ENCODE assay signal across 9 cellular contexts in the genomic region with DNA sequence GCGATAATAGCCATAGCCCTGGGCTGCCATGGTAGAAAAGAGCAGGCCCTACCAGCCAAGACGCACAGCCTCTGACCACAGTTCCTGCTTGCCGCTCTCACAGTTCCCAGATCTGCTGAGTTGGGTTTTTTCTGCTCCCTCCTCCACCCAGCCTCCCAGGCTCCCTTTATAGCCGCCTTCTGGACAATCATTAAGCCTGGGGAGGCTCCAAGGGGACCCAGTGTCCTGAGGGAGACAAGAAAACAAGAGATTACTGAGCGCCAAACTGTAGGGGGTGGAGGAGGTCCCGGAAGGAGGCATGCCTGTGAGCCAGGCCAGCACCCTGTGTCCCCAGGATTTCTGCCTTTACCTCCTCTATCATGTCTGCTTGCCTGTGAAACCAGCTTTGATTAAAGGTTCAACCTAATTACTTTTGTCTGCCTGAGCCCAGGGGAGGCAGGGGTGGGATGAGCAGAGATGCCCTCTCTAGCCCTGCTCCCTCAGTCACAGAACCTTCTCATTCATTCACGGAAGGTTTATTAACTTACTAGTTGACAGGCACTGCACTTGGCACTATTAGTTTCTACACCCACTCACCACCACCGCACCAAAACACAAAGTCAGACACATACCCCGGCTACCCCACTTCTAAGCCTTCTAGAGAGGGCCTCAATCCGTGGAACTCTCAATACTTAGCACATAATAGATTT. TPM values are rescaled to one million over a fixed set of nuclear protein-coding genes. Genes with fewer than 3 reads are reported as not detected.
DNase-seq lines count a peak whose midpoint lies in the region; ATAC-seq and TF ChIP-seq lines count a peak whose summit lies in the region.
"Had no signal": no experiment of that assay in that cellular context is flagged by ENCODE, and none has a peak within 500 bp of the region (broad histone marks: within the 10 kb centered on the region; RNA-seq: fewer than 3 reads in every experiment).

No MANE protein-coding gene starts in this region.

- 40% methylated on average over 10 of the region's 10 CpGs for WGBS in ectodermal cell, 2 experiments

- H3K9me3 ChIP-seq in T-helper 17 cell (ENCODE audit: control insufficient read depth, low read length, poor library complexity, severe bottlenecking) (no peaks in the 10 kb centered on the region), ectodermal cell (ENCODE audit: control insufficient read depth, low read length) (no peaks in the 10 kb centered on the region), tibial artery (no peaks in the 10 kb centered on the region)
- H3K9me3 ChIP-seq: SJSA1 had no signal

- H3K9me3 Mint-ChIP-seq in naive B cell: no peaks in the 10 kb centered on the region

- H3K27ac Mint-ChIP-seq in T-helper 17 cell: peak overlapping the region; percentile 87
- peak overlapping the region in 5 of 6 donors; percentile 40 to 93 (median 65) for H3K27ac Mint-ChIP-seq in naive B cell

- H3K27me3 Mint-ChIP-seq in T-helper 17 cell (no peaks in the 10 kb centered on the region), naive B cell (no peaks in the 10 kb centered on the region)

- peak overlapping the region; percentile 99 for H3K4me3 ChIP-seq in GM12865 (ENCODE audit: low read depth, low read length)
- peak overlapping the region; percentile 60 for H3K4me3 ChIP-seq in ectodermal cell (ENCODE audit: insufficient read depth, low read depth, low read length)
- H3K4me3 ChIP-seq in tibial artery: peak overlapping the region; percentile 74 to 91

- H3K36me3 Mint-ChIP-seq in T-helper 17 cell (ENCODE audit: low read depth) (peaks cover 5% of the 10 kb centered on the region), naive B cell (no peaks in the 10 kb centered on the region)

- H3K4me1 Mint-ChIP-seq in T-helper 17 cell: peaks cover 31% of the 10 kb centered on the region
- H3K4me1 Mint-ChIP-seq in naive B cell: peaks cover 13 to 22% (median 21%) of the 10 kb centered on the region in 3 donors

- H3K27ac ChIP-seq in ectodermal cell (ENCODE audit: insufficient read depth, low read depth, low read length, poor library complexity, severe bottlenecking): no peak overlapping the region
- peak overlapping the region; percentile 78 to 80 for H3K27ac ChIP-seq in tibial artery
- H3K27ac ChIP-seq: SJSA1 had no signal

- peaks cover 16% of the 10 kb centered on the region for H3K4me1 ChIP-seq in ectodermal cell (ENCODE audit: control insufficient read depth, insufficient read depth, low read length)
- peaks cover 0 to 25% (median 10%) of the 10 kb centered on the region in 4 donors for H3K4me1 ChIP-seq in tibial artery

- ATAC-seq in HG02759 (IDR thresholded peaks at IDR 0.05; ENCODE audit: unreplicated experiment) (peak; percentile 21), T-helper 17 cell (no peak), naive B cell (ENCODE audit: low read depth in 2 of 2) (no peak)

- H3K36me3 ChIP-seq in ectodermal cell (ENCODE audit: control insufficient read depth, insufficient read depth, low read length) (peaks cover 8% of the 10 kb centered on the region), tibial artery (peaks cover 0 to 34% (median 5%) of the 10 kb centered on the region in 3 donors)

- TF ChIP-seq CTCF in GM12865 (IDR thresholded peaks at IDR 0.05; ENCODE audit: insufficient read depth, low read depth, low read length, missing control alignments) (no peak), tibial artery (IDR thresholded peaks at IDR 0.05) (no peak)

- peak overlapping the region; percentile 89 for H3K4me3 Mint-ChIP-seq in T-helper 17 cell
- H3K4me3 Mint-ChIP-seq in naive B cell: peak overlapping the region; percentile 72 to 98 (median 90)

- DNase-seq in GM12865 (ENCODE audit: low read depth) (peak; percentile 28), T-helper 17 cell (no peak), naive B cell (no peak), tibial artery (peak in 1 of 2 donors; percentile 34), hippocampal formation (lab: John Stamatoyannopoulos, UW) (no peak), DMS 273 treated with DMSO at 0.1 percent for 48 hours (lab: John Stamatoyannopoulos, UW) (no peak)

- intact Hi-C loops in tibial artery (cut with DNase I; ENCODE audit: low total_unique reads): no loop called here

- H3K27me3 ChIP-seq in ectodermal cell (ENCODE audit: control insufficient read depth, insufficient read depth, low read length, poor library complexity, severe bottlenecking) (no peaks in the 10 kb centered on the region), tibial artery (no peaks in the 10 kb centered on the region)
- H3K27me3 ChIP-seq: SJSA1 had no signal

RNA-seq across cellular contexts. Expression of a gene that starts 1.2 kb away (rescaled TPM):
- 10 to 100 TPM in 1 of 2 donors, 1 to 10 TPM in 1; 9.0 to 11.0 TPM for total RNA-seq in T-helper 17 cell
- polyA plus RNA-seq in ectodermal cell (2013, experiment 1 of 4): 58.5 TPM
- 58.3 TPM for polyA plus RNA-seq in ectodermal cell (2013, experiment 2 of 4)
- polyA plus RNA-seq in ectodermal cell (2013, experiment 3 of 4): 48.3 TPM
- 52.8 TPM for polyA plus RNA-seq in ectodermal cell (2013, experiment 4 of 4)
- 10 to 100 TPM in 4 of 6 donors, 1 to 10 TPM in 2; 8.1 to 12.8 (median 11.1) TPM for polyA plus RNA-seq in naive B cell (ENCODE audit: low read depth in 6 of 6)

RNA-seq across cellular contexts. Expression of a gene that starts 10.9 kb away (rescaled TPM):
- total RNA-seq in T-helper 17 cell: 10 to 100 TPM; 62.4 to 69.5 TPM
- polyA plus RNA-seq in ectodermal cell (2013, experiment 1 of 4): 77.4 TPM
- polyA plus RNA-seq in ectodermal cell (2013, experiment 2 of 4): 91.1 TPM
- 69.2 TPM for polyA plus RNA-seq in ectodermal cell (2013, experiment 3 of 4)
- polyA plus RNA-seq in ectodermal cell (2013, experiment 4 of 4): 75.3 TPM
- polyA plus RNA-seq in naive B cell (ENCODE audit: low read depth in 6 of 6): 100 to 1,000 TPM in 1 of 6 donors, 10 to 100 TPM in 5; 45.6 to 103 (median 73.6) TPM

RNA-seq across cellular contexts. Expression of a gene that starts 11.3 kb away (rescaled TPM):
- total RNA-seq in T-helper 17 cell: 1,000 to 10,000 TPM; 2,323 to 2,414 TPM
- polyA plus RNA-seq in ectodermal cell (2013, experiment 1 of 4): 1,507 TPM
- 1,507 TPM for polyA plus RNA-seq in ectodermal cell (2013, experiment 2 of 4)
- polyA plus RNA-seq in ectodermal cell (2013, experiment 3 of 4): 1,523 TPM
- polyA plus RNA-seq in ectodermal cell (2013, experiment 4 of 4): 1,566 TPM
- 1,000 to 10,000 TPM; 3,707 to 5,692 (median 4,418) TPM for polyA plus RNA-seq in naive B cell (ENCODE audit: low read depth in 6 of 6)

RNA-seq across cellular contexts. Expression of a gene that starts 27.5 kb away (rescaled TPM):
- total RNA-seq in T-helper 17 cell: 100 to 1,000 TPM; 132 to 162 TPM
- polyA plus RNA-seq in ectodermal cell (2013, experiment 1 of 4): 215 TPM
- 210 TPM for polyA plus RNA-seq in ectodermal cell (2013, experiment 2 of 4)
- 138 TPM for polyA plus RNA-seq in ectodermal cell (2013, experiment 3 of 4)
- 144 TPM for polyA plus RNA-seq in ectodermal cell (2013, experiment 4 of 4)
- 10 to 100 TPM in 5 of 6 donors, 1 to 10 TPM in 1; 7.1 to 13.4 (median 12.5) TPM for polyA plus RNA-seq in naive B cell (ENCODE audit: low read depth in 6 of 6)

RNA-seq across cellular contexts. Expression of a gene that starts 31.5 kb away (rescaled TPM):
- 100 to 1,000 TPM; 116 TPM for total RNA-seq in T-helper 17 cell
- 39.4 TPM for polyA plus RNA-seq in ectodermal cell (2013, experiment 1 of 4)
- 47.3 TPM for polyA plus RNA-seq in ectodermal cell (2013, experiment 2 of 4)
- 25.6 TPM for polyA plus RNA-seq in ectodermal cell (2013, experiment 3 of 4)
- 30.0 TPM for polyA plus RNA-seq in ectodermal cell (2013, experiment 4 of 4)
- 10 to 100 TPM in 5 of 6 donors, 1 to 10 TPM in 1; 9.5 to 21.7 (median 12.3) TPM for polyA plus RNA-seq in naive B cell (ENCODE audit: low read depth in 6 of 6)
